Comparison of ENCODE assay signal across 27 cellular contexts in the genomic region with DNA sequence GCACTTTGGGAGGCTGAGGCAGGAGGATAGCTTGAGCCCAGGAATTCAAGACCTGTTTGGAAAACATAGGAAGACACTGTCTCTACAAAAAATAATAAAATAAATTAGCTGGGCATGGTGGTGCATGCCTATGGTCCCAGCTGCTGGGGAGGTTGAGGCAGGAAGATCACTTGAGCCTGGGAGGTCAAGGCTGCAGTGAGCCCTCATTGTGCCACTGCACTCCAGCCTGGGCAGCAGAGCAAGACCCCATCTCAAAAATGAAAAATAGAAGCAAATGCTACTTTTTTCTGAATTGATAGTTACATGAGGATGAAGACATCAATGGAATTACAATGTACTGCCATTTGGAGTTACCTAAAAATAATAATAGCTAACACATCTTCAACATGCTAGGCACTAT.
"Had no signal": no experiment of that assay in that cellular context is flagged by ENCODE, and none has a peak within 500 bp of the region (broad histone marks: within the 10 kb centered on the region; RNA-seq: fewer than 3 reads in every experiment).

No MANE protein-coding gene starts in this region.

- H3K27ac ChIP-seq: left ventricle myocardium inferior, pancreas, prostate gland, sigmoid colon, suprapubic skin, thoracic aorta, tibial artery, uterus had no signal

- H3K4me3 Mint-ChIP-seq: immature natural killer cell; naive thymus-derived CD8-positive, alpha-beta T cell; nephron; neural crest cell; stimulated activated memory B cell treated with anti-CD40 and anti-IgM and Interleukin-4, amounts not matched to agents 10 μg/mL and 1 μg/mL and 100 μg/mL, for 72 hours; stimulated activated naive CD8-positive, alpha-beta T cell treated with anti-CD3 and anti-CD28 coated beads, Interleukin-15, Interleukin-2, amounts not matched to agents 100 ng/mL and 50 ng/mL, for 24 hours; type B pancreatic cell had no signal

- H3K27me3 Mint-ChIP-seq: naive thymus-derived CD8-positive, alpha-beta T cell; stimulated activated memory B cell treated with anti-CD40 and anti-IgM and Interleukin-4, amounts not matched to agents 10 μg/mL and 1 μg/mL and 100 μg/mL, for 72 hours; stimulated activated naive CD8-positive, alpha-beta T cell treated with anti-CD3 and anti-CD28 coated beads, Interleukin-15, Interleukin-2, amounts not matched to agents 100 ng/mL and 50 ng/mL, for 24 hours; type B pancreatic cell had no signal

- H3K27me3 ChIP-seq: pancreas, sigmoid colon, spleen, suprapubic skin, tibial artery, uterus had no signal

- FAIRE-seq: islet of Langerhans, kidney, pancreas, small intestine had no signal

- ATAC-seq: naive thymus-derived CD8-positive, alpha-beta T cell; pancreas; right cardiac atrium; stimulated activated memory B cell treated with anti-CD40 and anti-IgM and Interleukin-4, amounts not matched to agents 10 μg/mL and 1 μg/mL and 100 μg/mL, for 72 hours had no signal

- H3K27ac Mint-ChIP-seq: nephron; stimulated activated naive CD8-positive, alpha-beta T cell treated with anti-CD3 and anti-CD28 coated beads, Interleukin-15, Interleukin-2, amounts not matched to agents 100 ng/mL and 50 ng/mL, for 24 hours; type B pancreatic cell had no signal

- H3K36me3 ChIP-seq: prostate gland, uterus had no signal

- H3K4me1 ChIP-seq: left ventricle myocardium inferior, pancreas, prostate gland, sigmoid colon, suprapubic skin, tibial artery, uterus had no signal

- H3K4me3 ChIP-seq: left ventricle myocardium inferior, lung, pancreas, prostate gland, sigmoid colon, spleen, suprapubic skin, thoracic aorta, tibial artery, uterus had no signal

- H3K9me3 ChIP-seq: pancreas, prostate gland had no signal

- DNase-seq: hypothalamus; immature natural killer cell; kidney; left ventricle myocardium inferior; midbrain; naive thymus-derived CD8-positive, alpha-beta T cell; nucleus accumbens; pancreas; posterior cingulate gyrus; retina; right cardiac atrium; sigmoid colon; small intestine; spleen; stimulated activated CD4-positive, alpha-beta T cell treated with anti-CD3 and anti-CD28 coated beads, Interleukin-4, amount 100 ng/mL, for 24 hours; tibial artery; uterus had no signal

- H3K4me1 Mint-ChIP-seq: nephron, neural crest cell had no signal
